In the genomic region with DNA sequence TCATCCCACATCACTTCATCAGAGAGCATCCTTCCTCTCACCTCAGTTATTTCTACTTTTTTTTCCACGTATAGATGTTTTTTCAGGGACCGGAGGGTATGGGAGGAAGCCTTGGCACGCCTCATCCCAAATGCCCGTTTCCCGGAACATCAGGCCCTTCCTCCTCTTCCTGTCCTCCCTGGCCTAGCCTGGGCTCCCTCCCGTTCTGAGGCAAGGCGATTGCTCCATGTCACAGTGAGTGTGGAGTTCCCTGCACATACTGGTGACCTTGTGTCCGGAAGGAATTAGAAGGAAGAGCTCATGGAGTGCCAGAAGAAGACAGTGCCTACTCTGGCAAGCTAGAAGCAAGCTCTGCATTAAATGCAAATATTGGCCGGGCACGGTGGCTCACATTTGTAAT, we compare ENCODE assay signal across 14 cellular contexts. TPM values are rescaled to one million over a fixed set of nuclear protein-coding genes. Genes with fewer than 3 reads are reported as not detected.
DNase-seq lines count a peak whose midpoint lies in the region; ATAC-seq, FAIRE-seq and TF ChIP-seq lines count a peak whose summit lies in the region.
"Had no signal": no experiment of that assay in that cellular context is flagged by ENCODE, and none has a peak within 500 bp of the region (broad histone marks: within the 10 kb centered on the region; RNA-seq: fewer than 3 reads in every experiment).

No MANE protein-coding gene starts in this region.

- H3K36me3 Mint-ChIP-seq in CD4-positive, CD25-positive, alpha-beta regulatory T cell, result no peaks in the 10 kb centered on the region
- H3K36me3 Mint-ChIP-seq in HFFc6 (ENCODE audit: low read depth) (peaks cover 24% of the 10 kb centered on the region), astrocyte (ENCODE audit: low read depth, unreplicated experiment) (peaks cover 2% of the 10 kb centered on the region)
- H3K36me3 Mint-ChIP-seq in naive thymus-derived CD8-positive, alpha-beta T cell, result peaks cover 0 to 2% (median 0%) of the 10 kb centered on the region in 3 donors

- peaks cover 4 to 29% (median 20%) of the 10 kb centered on the region in 4 donors for H3K4me1 Mint-ChIP-seq in CD4-positive, CD25-positive, alpha-beta regulatory T cell
- H3K4me1 Mint-ChIP-seq in HFFc6 (ENCODE audit: low read depth) (peaks cover 21% of the 10 kb centered on the region), astrocyte (ENCODE audit: low read depth, unreplicated experiment) (peaks cover 9% of the 10 kb centered on the region)
- peaks cover 7 to 35% (median 20%) of the 10 kb centered on the region in 4 donors for H3K4me1 Mint-ChIP-seq in naive thymus-derived CD8-positive, alpha-beta T cell

- H4K20me1 ChIP-seq in astrocyte (ENCODE audit: insufficient read depth, low read length), result peaks cover 34% of the 10 kb centered on the region

- H3K9ac ChIP-seq in astrocyte (ENCODE audit: low read length), result no peak overlapping the region

- no peaks in the 10 kb centered on the region for H3K9me3 ChIP-seq in CD4-positive, CD25-positive, alpha-beta regulatory T cell (ENCODE audit: control insufficient read depth in 2 of 2, low read length in 2 of 2)
- no peaks in the 10 kb centered on the region for H3K9me3 ChIP-seq in astrocyte (ENCODE audit: insufficient read depth, low read depth, low read length)

- H3K27me3 Mint-ChIP-seq in CD4-positive, CD25-positive, alpha-beta regulatory T cell, result peaks cover 5% of the 10 kb centered on the region
- H3K27me3 Mint-ChIP-seq in HFFc6 (ENCODE audit: insufficient read depth) (no peaks in the 10 kb centered on the region; the same call in 1 of the 2 replicates), astrocyte (ENCODE audit: low read depth, unreplicated experiment) (no peaks in the 10 kb centered on the region)
- no peaks in the 10 kb centered on the region for H3K27me3 Mint-ChIP-seq in naive thymus-derived CD8-positive, alpha-beta T cell

- POLR2A ChIA-PET in naive thymus-derived CD8-positive, alpha-beta T cell (lab: Charles Lee), result interaction anchor here (0.5 to 1.1 kb wide), 3 partner anchors 16 to 219 kb away, joined by 3 to 15 read pairs (median 4); no protein-coding TSS in a partner anchor

- no peak overlapping the region for H3K4me3 ChIP-seq in CD4-positive, CD25-positive, alpha-beta regulatory T cell (ENCODE audit: low read depth, low read length)
- no peak overlapping the region for H3K4me3 ChIP-seq in astrocyte (ENCODE audit: insufficient read depth, low read depth, low read length)

- FAIRE-seq in astrocyte (lab: Jason Lieb, UNC), result no peak

- H3K36me3 ChIP-seq in CD4-positive, CD25-positive, alpha-beta regulatory T cell (ENCODE audit: control insufficient read depth, insufficient read depth, low read length), result no peaks in the 10 kb centered on the region
- no peaks in the 10 kb centered on the region for H3K36me3 ChIP-seq in astrocyte (ENCODE audit: insufficient read depth, low read length)

- no peak overlapping the region for H3K27ac ChIP-seq in CD4-positive, CD25-positive, alpha-beta regulatory T cell (ENCODE audit: insufficient read depth, low read length, poor library complexity, severe bottlenecking)
- no peak overlapping the region for H3K27ac ChIP-seq in astrocyte (ENCODE audit: low read depth, low read length)

- TF ChIP-seq CTCF in HFFc6 (IDR thresholded peaks at IDR 0.05), result no peak
- no peak for TF ChIP-seq CTCF in astrocyte (IDR thresholded peaks at IDR 0.05; ENCODE audit: insufficient read depth, low read depth, low read length)

- peaks cover 39% of the 10 kb centered on the region for H3K79me2 ChIP-seq in astrocyte (ENCODE audit: insufficient read depth, low read length)

- no peaks in the 10 kb centered on the region for H3K27me3 ChIP-seq in CD4-positive, CD25-positive, alpha-beta regulatory T cell (ENCODE audit: control insufficient read depth, insufficient read depth, low read length)
- H3K27me3 ChIP-seq in astrocyte (ENCODE audit: insufficient read depth, low read length), result no peaks in the 10 kb centered on the region
- H3K27me3 ChIP-seq: dorsolateral prefrontal cortex had no signal

- H3K27ac Mint-ChIP-seq in CD4-positive, CD25-positive, alpha-beta regulatory T cell, result peak overlapping the region in 2 of 3 donors; percentile 56 to 92
- H3K27ac Mint-ChIP-seq in HFFc6 (peak overlapping the region; percentile 90; the same call in 1 of the 2 replicates), astrocyte (ENCODE audit: unreplicated experiment) (peak overlapping the region; percentile 78)
- peak overlapping the region in 9 of 10 donors; percentile 31 to 96 (median 93) for H3K27ac Mint-ChIP-seq in naive thymus-derived CD8-positive, alpha-beta T cell

- H3K4me2 ChIP-seq in astrocyte (ENCODE audit: low read length), result no peak overlapping the region

- H3K4me1 ChIP-seq in CD4-positive, CD25-positive, alpha-beta regulatory T cell (ENCODE audit: control insufficient read depth, insufficient read depth, low read length, poor library complexity, severe bottlenecking), result peaks cover 11% of the 10 kb centered on the region
- no peaks in the 10 kb centered on the region for H3K4me1 ChIP-seq in astrocyte (ENCODE audit: insufficient read depth, low read length)

- H3K4me3 Mint-ChIP-seq in CD4-positive, CD25-positive, alpha-beta regulatory T cell, result peak overlapping the region; percentile 59 to 100 (median 92)
- no peak overlapping the region for H3K4me3 Mint-ChIP-seq in HFFc6
- peak overlapping the region; percentile 40 for H3K4me3 Mint-ChIP-seq in astrocyte (ENCODE audit: unreplicated experiment)
- H3K4me3 Mint-ChIP-seq in naive thymus-derived CD8-positive, alpha-beta T cell, result peak overlapping the region; percentile 5 to 96 (median 84)

- no peak overlapping the region for H2AFZ ChIP-seq in astrocyte (ENCODE audit: low read depth, low read length)

- no peak for DNase-seq in CD4-positive, CD25-positive, alpha-beta regulatory T cell
- DNase-seq in HFFc6 (no peak), astrocyte (ENCODE audit: low read depth) (no peak), NCI-H1436 (lab: John Stamatoyannopoulos, UW) (no peak), ureter (ENCODE audit: low spot score) (no peak)
- no peak for DNase-seq in naive thymus-derived CD8-positive, alpha-beta T cell
- DNase-seq: dorsolateral prefrontal cortex; NCI-H2029; NCI-H69; stimulated activated CD4-positive, alpha-beta T cell treated with anti-CD3 and anti-CD28 coated beads, Interleukin-4, amount 100 ng/mL, for 24 hours; stimulated activated naive CD4-positive, alpha-beta T cell treated with Interleukin-2 at 50 U/mL for 16 hours had no signal

- peaks cover 0 to 1% (median 0%) of the 10 kb centered on the region in 7 donors for H3K9me3 Mint-ChIP-seq in CD4-positive, CD25-positive, alpha-beta regulatory T cell
- no peaks in the 10 kb centered on the region for H3K9me3 Mint-ChIP-seq in HFFc6
- H3K9me3 Mint-ChIP-seq in astrocyte (ENCODE audit: unreplicated experiment), result no peaks in the 10 kb centered on the region
- no peaks in the 10 kb centered on the region for H3K9me3 Mint-ChIP-seq in naive thymus-derived CD8-positive, alpha-beta T cell

- ATAC-seq in CD4-positive, CD25-positive, alpha-beta regulatory T cell (ENCODE audit: low read depth in 2 of 2), result no peak
- no peak for ATAC-seq in naive thymus-derived CD8-positive, alpha-beta T cell
- ATAC-seq in activated CD4-positive, CD25-positive, alpha-beta regulatory T cell treated with anti-CD3 and anti-CD28 coated beads, Interleukin-2, amount 50 U/mL, for 24 hours, result no peak
- no peak for ATAC-seq in HG03521 (IDR thresholded peaks at IDR 0.05; ENCODE audit: unreplicated experiment)
- ATAC-seq: Right ventricle myocardium inferior had no signal

RNA-seq across cellular contexts. Expression of a gene that starts 1.1 kb away (rescaled TPM):
- total RNA-seq in CD4-positive, CD25-positive, alpha-beta regulatory T cell, result 6.4 TPM
- 10 to 100 TPM; 10.6 to 14.3 (median 10.9) TPM for polyA plus RNA-seq in CD4-positive, CD25-positive, alpha-beta regulatory T cell
- total RNA-seq in HFFc6 (2021; fragmentation: NEBNext Ultra II Directional; extraction: Animal tissue kit (Norgen Biotek cat#: 25700)), result 1 to 10 TPM; 5.7 to 8.7 (median 7.5) TPM
- total RNA-seq in astrocyte (20.4 and 20.5 TPM in 2 replicates), ureter (20.7 TPM)
- 10 to 100 TPM; 17.3 to 17.5 TPM for total RNA-seq in naive thymus-derived CD8-positive, alpha-beta T cell
- 10 to 100 TPM in 1 of 3 donors, 1 to 10 TPM in 2; 7.7 to 11.9 (median 7.9) TPM for polyA plus RNA-seq in naive thymus-derived CD8-positive, alpha-beta T cell

RNA-seq across cellular contexts. Expression of a gene that starts 18.7 kb away (rescaled TPM):
- 40.4 TPM for total RNA-seq in CD4-positive, CD25-positive, alpha-beta regulatory T cell
- 10 to 100 TPM; 21.6 to 33.5 (median 32.3) TPM for polyA plus RNA-seq in CD4-positive, CD25-positive, alpha-beta regulatory T cell
- 1 to 10 TPM; 1.5 to 2.8 (median 2.3) TPM for total RNA-seq in HFFc6 (2021; fragmentation: NEBNext Ultra II Directional; extraction: Animal tissue kit (Norgen Biotek cat#: 25700))
- total RNA-seq in astrocyte (not detected in 2 replicates), ureter (19.9 TPM)
- total RNA-seq in naive thymus-derived CD8-positive, alpha-beta T cell, result 10 to 100 TPM; 13.8 to 14.8 TPM
- 10 to 100 TPM in 2 of 3 donors, 1 to 10 TPM in 1; 8.4 to 14.2 (median 12.0) TPM for polyA plus RNA-seq in naive thymus-derived CD8-positive, alpha-beta T cell

RNA-seq across cellular contexts. Expression of a gene that starts 37.1 kb away (rescaled TPM):
- total RNA-seq in CD4-positive, CD25-positive, alpha-beta regulatory T cell, result 48.9 TPM
- 100 to 1,000 TPM; 105 to 113 (median 108) TPM for polyA plus RNA-seq in CD4-positive, CD25-positive, alpha-beta regulatory T cell
- 10 to 100 TPM; 72.3 to 85.5 (median 78.7) TPM for total RNA-seq in HFFc6 (2021; fragmentation: NEBNext Ultra II Directional; extraction: Animal tissue kit (Norgen Biotek cat#: 25700))
- total RNA-seq in astrocyte (75.7 and 78.8 TPM in 2 replicates), ureter (46.2 TPM)
- 10 to 100 TPM; 41.0 to 42.8 TPM for total RNA-seq in naive thymus-derived CD8-positive, alpha-beta T cell
- 10 to 100 TPM; 71.4 to 91.0 (median 90.6) TPM for polyA plus RNA-seq in naive thymus-derived CD8-positive, alpha-beta T cell

RNA-seq across cellular contexts. Expression of a gene that starts 57.5 kb away (rescaled TPM):
- not detected for total RNA-seq in CD4-positive, CD25-positive, alpha-beta regulatory T cell
- polyA plus RNA-seq in CD4-positive, CD25-positive, alpha-beta regulatory T cell, result not detected
- 1 to 10 TPM; 6.5 to 9.3 (median 8.0) TPM for total RNA-seq in HFFc6 (2021; fragmentation: NEBNext Ultra II Directional; extraction: Animal tissue kit (Norgen Biotek cat#: 25700))
- total RNA-seq in astrocyte, result 201 and 236 TPM in 2 replicates
- not detected for total RNA-seq in naive thymus-derived CD8-positive, alpha-beta T cell
- not detected for polyA plus RNA-seq in naive thymus-derived CD8-positive, alpha-beta T cell
- 301 TPM for total RNA-seq in ureter
